ENCODE assay signal across 14 cellular contexts in the genomic region with DNA sequence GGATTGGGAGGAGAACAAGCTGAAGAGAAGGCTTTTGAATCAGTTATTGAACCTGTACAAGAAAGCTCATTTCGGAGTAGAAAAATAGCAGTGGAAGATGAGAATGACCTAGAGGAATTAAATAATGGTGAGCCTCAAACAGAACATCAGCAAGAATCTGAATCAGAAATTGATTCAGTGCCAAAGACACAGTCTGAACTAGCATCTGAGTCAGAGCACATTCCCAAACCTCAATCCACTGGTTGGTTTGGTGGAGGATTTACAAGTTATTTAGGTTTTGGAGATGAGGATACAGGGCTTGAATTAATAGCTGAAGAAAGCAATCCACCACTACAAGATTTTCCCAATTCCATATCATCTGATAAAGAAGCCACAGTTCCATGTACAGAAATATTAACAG. TPM values are rescaled to one million over a fixed set of nuclear protein-coding genes. Genes with fewer than 3 reads are reported as not detected.
A peak's percentile ranks its signal among the peaks of the same experiment; 100 is the strongest.
DNase-seq lines count a peak whose midpoint lies in the region; ATAC-seq and TF ChIP-seq lines count a peak whose summit lies in the region.
"Had no signal": no experiment of that assay in that cellular context is flagged by ENCODE, and none has a peak within 500 bp of the region (broad histone marks: within the 10 kb centered on the region; RNA-seq: fewer than 3 reads in every experiment).

No MANE protein-coding gene starts in this region.

- DNase-seq in GM04504 (ENCODE audit: low read depth) (peak; percentile 67), RWPE2 (ENCODE audit: low spot score) (no peak), fibroblast of gingiva (ENCODE audit: low read depth) (peak; percentile 56), NCI-H2196 treated with DMSO at 0.1 percent for 48 hours (lab: John Stamatoyannopoulos, UW; ENCODE audit: unreplicated experiment) (no peak), glutamatergic neuron (no peak), NCI-H345 treated with DMSO at 0.1 percent for 48 hours (lab: John Stamatoyannopoulos, UW; ENCODE audit: unreplicated experiment) (no peak)
- DNase-seq: activated T-cell treated with anti-CD3 and anti-CD28 coated beads, Interleukin-2, amount 50 U/mL, for 1 hour; amygdala; effector memory CD4-positive, alpha-beta T cell; stimulated activated CD4-positive, alpha-beta T cell treated with anti-CD3 and anti-CD28 coated beads, Interleukin-15, amount 100 ng/mL, for 24 hours; thyroid gland had no signal

- H3K27ac ChIP-seq in RWPE2 (ENCODE audit: poor library complexity, severe bottlenecking), result no peak overlapping the region
- H3K27ac ChIP-seq: HL-60, thyroid gland had no signal

- H3K4me1 Mint-ChIP-seq in glutamatergic neuron (ENCODE audit: low read depth, unreplicated experiment), result no peaks in the 10 kb centered on the region
- H3K4me1 Mint-ChIP-seq: memory B cell had no signal

- H3K9me3 ChIP-seq in RWPE2 (ENCODE audit: severe bottlenecking) (no peaks in the 10 kb centered on the region), skeletal muscle satellite cell (replicated peaks; ENCODE audit: low read length) (no peaks in the 10 kb centered on the region)
- H3K9me3 ChIP-seq: thyroid gland had no signal

- H3K4me2 ChIP-seq in skeletal muscle satellite cell (ENCODE audit: low read length), result peak overlapping the region; percentile 43

- no peaks in the 10 kb centered on the region for H3K36me3 ChIP-seq in RWPE2 (ENCODE audit: low read depth)
- no peaks in the 10 kb centered on the region for H3K36me3 ChIP-seq in skeletal muscle satellite cell (ENCODE audit: insufficient read depth, low read length)
- H3K36me3 ChIP-seq: thyroid gland had no signal

- no peak overlapping the region for H3K4me3 Mint-ChIP-seq in glutamatergic neuron (ENCODE audit: unreplicated experiment)
- H3K4me3 Mint-ChIP-seq: memory B cell had no signal

- TF ChIP-seq CTCF in RWPE2 (IDR thresholded peaks at IDR 0.05; ENCODE audit: poor library complexity, severe bottlenecking), result no peak
- TF ChIP-seq CTCF in glutamatergic neuron (IDR thresholded peaks at IDR 0.05; ENCODE audit: partially characterized antibody, unreplicated experiment), result no peak

- no peaks in the 10 kb centered on the region for H3K27me3 Mint-ChIP-seq in glutamatergic neuron (ENCODE audit: unreplicated experiment)

- no peaks in the 10 kb centered on the region for H3K36me3 Mint-ChIP-seq in glutamatergic neuron (ENCODE audit: unreplicated experiment)
- H3K36me3 Mint-ChIP-seq: memory B cell had no signal

- H3K9ac ChIP-seq in skeletal muscle satellite cell (ENCODE audit: low read depth, low read length), result no peak overlapping the region

- H3K27me3 ChIP-seq in RWPE2 (ENCODE audit: insufficient read depth, poor library complexity, severe bottlenecking), result no peaks in the 10 kb centered on the region
- H3K27me3 ChIP-seq in skeletal muscle satellite cell (ENCODE audit: control insufficient read depth, insufficient read depth, low read length), result no peaks in the 10 kb centered on the region
- H3K27me3 ChIP-seq: thyroid gland had no signal

- no peaks in the 10 kb centered on the region for H3K9me3 Mint-ChIP-seq in glutamatergic neuron (ENCODE audit: unreplicated experiment)

- no peak overlapping the region for H3K4me3 ChIP-seq in RWPE2 (ENCODE audit: severe bottlenecking)
- H3K4me3 ChIP-seq in skeletal muscle satellite cell (ENCODE audit: low read length), result no peak overlapping the region
- H3K4me3 ChIP-seq: thyroid gland had no signal

- peak; percentile 97 for ATAC-seq in RWPE2 (ENCODE audit: low read depth)

- H3K27ac Mint-ChIP-seq in glutamatergic neuron (ENCODE audit: unreplicated experiment), result no peak overlapping the region
- H3K27ac Mint-ChIP-seq: memory B cell had no signal

- H3K4me1 ChIP-seq in RWPE2 (ENCODE audit: insufficient read depth, poor library complexity, severe bottlenecking) (peaks cover 5% of the 10 kb centered on the region), skeletal muscle satellite cell (ENCODE audit: control insufficient read depth, insufficient read depth, low read length) (peaks cover 8% of the 10 kb centered on the region)
- H3K4me1 ChIP-seq: thyroid gland had no signal

RNA-seq across cellular contexts. Expression of a gene that starts 13.5 kb away (rescaled TPM):
- total RNA-seq in skeletal muscle satellite cell (2012; rRNA removed), result 9.2 and 12.2 TPM in 2 replicates
- 9.7 TPM for total RNA-seq in glutamatergic neuron (ENCODE audit: unreplicated experiment)

Comparison
In these comparisons a context has a peak if more than half of its experiments do, and no peak if none do; other contexts are left out.
1. DNase-seq: peak in GM04504 (single experiment) and fibroblast of gingiva (single experiment); none in RWPE2 (single experiment), NCI-H2196 treated with DMSO at 0.1 percent for 48 hours (single experiment), glutamatergic neuron (single experiment) and NCI-H345 treated with DMSO at 0.1 percent for 48 hours (single experiment).